ENCODE assay signal across 12 cellular contexts in the genomic region with DNA sequence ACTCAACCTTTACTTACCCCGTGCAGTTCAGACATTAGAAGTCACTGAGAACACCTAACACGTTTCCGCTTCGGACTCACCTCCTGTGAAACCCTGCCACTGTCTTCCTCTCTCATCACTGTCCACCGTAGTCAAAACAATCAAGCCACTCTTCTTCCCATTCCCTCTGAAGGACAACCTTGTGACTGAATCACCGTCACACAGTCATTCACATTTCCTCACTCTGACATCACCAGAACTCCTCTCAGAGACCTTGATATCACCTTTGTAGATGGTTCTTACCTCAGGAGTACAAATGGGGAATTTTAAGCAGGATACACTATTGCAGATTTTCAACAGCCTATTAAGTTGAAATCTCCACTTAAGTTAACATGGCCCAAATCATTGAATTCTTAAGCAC. TPM values are rescaled to one million over a fixed set of nuclear protein-coding genes. Genes with fewer than 3 reads are reported as not detected.
DNase-seq lines count a peak whose midpoint lies in the region; ATAC-seq and TF ChIP-seq lines count a peak whose summit lies in the region.
"Had no signal": no experiment of that assay in that cellular context is flagged by ENCODE, and none has a peak within 500 bp of the region (broad histone marks: within the 10 kb centered on the region; RNA-seq: fewer than 3 reads in every experiment).

No MANE protein-coding gene starts in this region.

- H3K4me1 Mint-ChIP-seq in CD4-positive, alpha-beta memory T cell: peaks cover 31 to 44% (median 39%) of the 10 kb centered on the region in 4 donors
- peaks cover 40% of the 10 kb centered on the region for H3K4me1 Mint-ChIP-seq in activated naive CD8-positive, alpha-beta T cell treated with anti-CD3 and anti-CD28 coated beads for 36 hours
- peaks cover 40 to 41% of the 10 kb centered on the region in 2 donors for H3K4me1 Mint-ChIP-seq in natural killer cell

- no peak overlapping the region for H3K27ac ChIP-seq in CD4-positive, alpha-beta memory T cell (ENCODE audit: low read depth, low read length)
- H3K27ac ChIP-seq in HUES6 (ENCODE audit: low read depth, low read length): no peak overlapping the region

- TF ChIP-seq CTCF in natural killer cell (IDR thresholded peaks at IDR 0.05): no peak

- DNase-seq in CD4-positive, alpha-beta memory T cell: no peak
- no peak for DNase-seq in activated naive CD8-positive, alpha-beta T cell treated with anti-CD3 and anti-CD28 coated beads for 36 hours
- no peak for DNase-seq in natural killer cell
- no peak for DNase-seq in activated CD4-positive, CD25-positive, alpha-beta regulatory T cell treated with anti-CD3 and anti-CD28 coated beads, Interleukin-2, amount 50 U/mL, for 72 hours
- DNase-seq in NCI-H82 treated with DMSO at 0.1 percent for 48 hours (lab: John Stamatoyannopoulos, UW; ENCODE audit: unreplicated experiment): no peak
- DNase-seq in DMS79 treated with DMSO at 0.1 percent for 48 hours (lab: John Stamatoyannopoulos, UW): no peak
- no peak for DNase-seq in NK-92 (lab: John Stamatoyannopoulos, UW; ENCODE audit: unreplicated experiment)
- DNase-seq: aorta, occipital lobe, RPMI8226, substantia nigra had no signal

- CTCF ChIA-PET in CD4-positive, alpha-beta memory T cell (lab: Charles Lee; ENCODE audit: partially characterized antibody): no interaction called here

- POLR2A ChIA-PET in CD4-positive, alpha-beta memory T cell (lab: Charles Lee; ENCODE audit: partially characterized antibody): interaction anchor here (1.3 kb wide), 1 partner anchor 9 kb away, joined by 3 read pairs; no protein-coding TSS in a partner anchor

- H3K27ac Mint-ChIP-seq in CD4-positive, alpha-beta memory T cell: peak overlapping the region in 6 of 7 donors; percentile 12 to 94 (median 78)
- H3K27ac Mint-ChIP-seq in activated naive CD8-positive, alpha-beta T cell treated with anti-CD3 and anti-CD28 coated beads for 36 hours: no peak overlapping the region
- H3K27ac Mint-ChIP-seq in natural killer cell: peak overlapping the region in 1 of 2 donors; percentile 11

- H3K36me3 ChIP-seq in CD4-positive, alpha-beta memory T cell (ENCODE audit: insufficient read depth, low read length): no peaks in the 10 kb centered on the region
- 0 out of 2 replicates have a peak, but pooled peaks cover 3% of the 10 kb centered on the region for H3K36me3 ChIP-seq in HUES6 (ENCODE audit: control insufficient read depth, insufficient read depth, low read length)

- no peak overlapping the region for H3K9ac ChIP-seq in HUES6 (ENCODE audit: low read length)

- ATAC-seq in natural killer cell: no peak

- H3K27me3 Mint-ChIP-seq in CD4-positive, alpha-beta memory T cell: no peaks in the 10 kb centered on the region
- H3K27me3 Mint-ChIP-seq in activated naive CD8-positive, alpha-beta T cell treated with anti-CD3 and anti-CD28 coated beads for 36 hours: no peaks in the 10 kb centered on the region
- H3K27me3 Mint-ChIP-seq in natural killer cell (ENCODE audit: low read depth in 2 of 2): no peaks in the 10 kb centered on the region

- H3K4me3 ChIP-seq in CD4-positive, alpha-beta memory T cell (ENCODE audit: low read length in 2 of 2): no peak overlapping the region
- H3K4me3 ChIP-seq in HUES6 (ENCODE audit: low read depth, low read length): peak overlapping the region; percentile 74

- H3K4me1 ChIP-seq in CD4-positive, alpha-beta memory T cell (ENCODE audit: insufficient read depth, low read length): peaks cover 38% of the 10 kb centered on the region
- peaks cover 21% of the 10 kb centered on the region for H3K4me1 ChIP-seq in HUES6 (ENCODE audit: control insufficient read depth, insufficient read depth, low read length)

- no peaks in the 10 kb centered on the region for H3K9me3 Mint-ChIP-seq in CD4-positive, alpha-beta memory T cell
- peaks cover 2% of the 10 kb centered on the region for H3K9me3 Mint-ChIP-seq in activated naive CD8-positive, alpha-beta T cell treated with anti-CD3 and anti-CD28 coated beads for 36 hours
- H3K9me3 Mint-ChIP-seq in natural killer cell: no peaks in the 10 kb centered on the region

- no peaks in the 10 kb centered on the region for H3K9me3 ChIP-seq in CD4-positive, alpha-beta memory T cell (ENCODE audit: control insufficient read depth in 1 of 2, low read length in 2 of 2)
- H3K9me3 ChIP-seq in HUES6 (ENCODE audit: control insufficient read depth, insufficient read depth, low read depth, low read length): no peaks in the 10 kb centered on the region

- peaks cover 10 to 12% of the 10 kb centered on the region in 2 donors for H3K36me3 Mint-ChIP-seq in CD4-positive, alpha-beta memory T cell
- H3K36me3 Mint-ChIP-seq in activated naive CD8-positive, alpha-beta T cell treated with anti-CD3 and anti-CD28 coated beads for 36 hours: peaks cover 27% of the 10 kb centered on the region
- H3K36me3 Mint-ChIP-seq in natural killer cell: no peaks in the 10 kb centered on the region

- peak overlapping the region; percentile 95 to 100 (median 99) for H3K4me3 Mint-ChIP-seq in CD4-positive, alpha-beta memory T cell
- H3K4me3 Mint-ChIP-seq in activated naive CD8-positive, alpha-beta T cell treated with anti-CD3 and anti-CD28 coated beads for 36 hours: peak overlapping the region; percentile 93
- H3K4me3 Mint-ChIP-seq in natural killer cell: peak overlapping the region; percentile 98

- intact Hi-C loops in CD4-positive, alpha-beta memory T cell (cut with micrococcal nuclease): loop anchor here (5.0 kb wide), 5 partner anchors 178 to 1138 kb away; a partner anchor contains a TSS
- intact Hi-C loops in natural killer cell (cut with micrococcal nuclease): no loop called here

- H3K27me3 ChIP-seq in CD4-positive, alpha-beta memory T cell (ENCODE audit: insufficient read depth, low read length): no peaks in the 10 kb centered on the region
- no peaks in the 10 kb centered on the region for H3K27me3 ChIP-seq in HUES6 (ENCODE audit: control insufficient read depth, insufficient read depth, low read length)

RNA-seq across cellular contexts. Expression of a gene that starts 1.3 kb away (rescaled TPM):
- 10 to 100 TPM in 1 of 2 experiments, 1 to 10 TPM in 1; 9.9 to 10.5 TPM for total RNA-seq in CD4-positive, alpha-beta memory T cell
- 1 to 10 TPM; 4.2 to 4.9 TPM for polyA plus RNA-seq in CD4-positive, alpha-beta memory T cell
- total RNA-seq in activated naive CD8-positive, alpha-beta T cell treated with anti-CD3 and anti-CD28 coated beads for 36 hours: 1 to 10 TPM; 5.4 to 5.8 TPM
- total RNA-seq in natural killer cell: 1 to 10 TPM; 1.7 to 3.2 (median 3.1) TPM
